In genomic region chr1:77975386-77975785, GRCh38 we compare ENCODE assay signal across 11 cellular contexts. TPM values are rescaled to one million over a fixed set of nuclear protein-coding genes. Genes with fewer than 3 reads are reported as not detected.
DNase-seq lines count a peak whose midpoint lies in the region; ATAC-seq and TF ChIP-seq lines count a peak whose summit lies in the region.
"Had no signal": no experiment of that assay in that cellular context is flagged by ENCODE, and none has a peak within 500 bp of the region (broad histone marks: within the 10 kb centered on the region; RNA-seq: fewer than 3 reads in every experiment).

No MANE protein-coding gene starts in this region.

- intact Hi-C loops in heart right ventricle (cut with DNase I) (loop anchor here in 5 of 10 donors (5.0 to 10.0 kb wide), 3 partner anchors 69 to 139 kb away; partner anchors contain the start of gene GIPC2 (in 1 of the 5)), left ventricle myocardium superior (cut with micrococcal nuclease) (loop anchor here (5.0 kb wide), 2 partner anchors 37 to 137 kb away; no protein-coding TSS in a partner anchor), sciatic nerve (cut with DNase I) (no loop called here)

- H3K4me3 ChIP-seq in heart right ventricle, result peak overlapping the region in 8 of 10 donors; percentile 11 to 85 (median 72)
- peak overlapping the region; percentile 0 for H3K4me3 ChIP-seq in WI38 (ENCODE audit: low read depth, low read length)
- peak overlapping the region; percentile 90 to 93 for H3K4me3 ChIP-seq in foreskin fibroblast (ENCODE audit: low read depth in 1 of 2, low read length in 2 of 2)
- peak overlapping the region; percentile 10 to 54 for H3K4me3 ChIP-seq in stomach smooth muscle (ENCODE audit: low read length in 2 of 2)
- H3K4me3 ChIP-seq: testis had no signal

- no peak for DNase-seq in heart right ventricle
- DNase-seq in left ventricle myocardium superior, result no peak
- peak in 1 of 2 donors; percentile 30 for DNase-seq in foreskin fibroblast
- DNase-seq in sciatic nerve (ENCODE audit: low spot score), result no peak
- no peak for DNase-seq in NCI-H1694 treated with DMSO at 0.1 percent for 48 hours (lab: John Stamatoyannopoulos, UW)
- DNase-seq: DMS153, naive B cell, testis had no signal

- peak overlapping the region in 1 of 2 donors; percentile 30 for H3K9ac ChIP-seq in stomach smooth muscle (ENCODE audit: low read length in 2 of 2)

- H3K27ac ChIP-seq in heart right ventricle (peak overlapping the region in 5 of 10 donors; percentile 7 to 96 (median 21)), stomach smooth muscle (ENCODE audit: low read length) (no peak overlapping the region)
- H3K27ac ChIP-seq: testis had no signal

- H3K36me3 ChIP-seq in heart right ventricle, result peaks cover 0 to 47% (median 0%) of the 10 kb centered on the region in 9 donors
- H3K36me3 ChIP-seq in stomach smooth muscle (ENCODE audit: control insufficient read depth in 2 of 2, insufficient read depth in 2 of 2, low read length in 2 of 2), result no peaks in the 10 kb centered on the region

- H3K4me1 ChIP-seq in heart right ventricle (peaks cover 15 to 79% (median 64%) of the 10 kb centered on the region in 9 donors), stomach smooth muscle (ENCODE audit: control insufficient read depth, insufficient read depth, low read length) (peaks cover 14% of the 10 kb centered on the region)

- ATAC-seq in heart right ventricle (no peak), left ventricle myocardium superior (no peak), sciatic nerve (no peak), HG02884 (IDR thresholded peaks at IDR 0.05; ENCODE audit: unreplicated experiment) (no peak)

- TF ChIP-seq CTCF in heart right ventricle (IDR thresholded peaks at IDR 0.05) (no peak), WI38 (IDR thresholded peaks at IDR 0.05; ENCODE audit: low read depth, low read length) (no peak), foreskin fibroblast (IDR thresholded peaks at IDR 0.05; ENCODE audit: low read depth, low read length) (no peak)

- H3K27me3 ChIP-seq in heart right ventricle, result no peaks in the 10 kb centered on the region
- no peaks in the 10 kb centered on the region for H3K27me3 ChIP-seq in stomach smooth muscle (ENCODE audit: control insufficient read depth in 1 of 2, insufficient read depth in 2 of 2, low read length in 2 of 2)
- H3K27me3 ChIP-seq: testis had no signal

- 17 to 22% methylated on average over 4 of the region's 4 CpGs for WGBS in heart right ventricle, 2 donors

- H3K9me3 ChIP-seq in heart right ventricle (no peaks in the 10 kb centered on the region), stomach smooth muscle (ENCODE audit: control insufficient read depth in 2 of 2, low read length in 2 of 2) (no peaks in the 10 kb centered on the region)
- H3K9me3 ChIP-seq: testis had no signal

RNA-seq across cellular contexts. Expression of gene FUBP1, which starts 3.5 kb away (rescaled TPM):
- total RNA-seq in heart right ventricle (10 to 100 TPM; 54.1 to 77.6 (median 72.1) TPM), left ventricle myocardium superior (50.7 TPM), sciatic nerve (141 TPM)
- polyA plus RNA-seq in heart right ventricle, result 10 to 100 TPM; 27.8 to 36.4 TPM

RNA-seq across cellular contexts. Expression of gene DNAJB4, which starts 29.4 kb away (rescaled TPM):
- total RNA-seq in heart right ventricle (100 to 1,000 TPM in 6 of 10 donors, 10 to 100 TPM in 4; 72.4 to 178 (median 141) TPM), left ventricle myocardium superior (99.4 TPM), sciatic nerve (87.0 TPM)
- 10 to 100 TPM; 38.5 to 58.8 TPM for polyA plus RNA-seq in heart right ventricle

Comparison
In these comparisons a context has a peak if more than half of its experiments do, and no peak if none do; other contexts are left out.
1. H3K4me3 ChIP-seq: peak in every context shown above with its lines; median percentile 92 in foreskin fibroblast; 72 in heart right ventricle; 32 in stomach smooth muscle; 0 in WI38.